Comparison of ENCODE assay signal across 12 cellular contexts in genomic region chr2:238169708-238170251, GRCh38. TPM values are rescaled to one million over a fixed set of nuclear protein-coding genes. Genes with fewer than 3 reads are reported as not detected.
DNase-seq lines count a peak whose midpoint lies in the region; ATAC-seq, FAIRE-seq and TF ChIP-seq lines count a peak whose summit lies in the region.
"Had no signal": no experiment of that assay in that cellular context is flagged by ENCODE, and none has a peak within 500 bp of the region (broad histone marks: within the 10 kb centered on the region; RNA-seq: fewer than 3 reads in every experiment).

No MANE protein-coding gene starts in this region.

- H3K4me1 ChIP-seq in kidney (ENCODE audit: control insufficient read depth in 1 of 2, insufficient read depth in 1 of 2, low read depth in 1 of 2, low read length in 2 of 2): peaks cover 8 to 11% of the 10 kb centered on the region in 2 donors

- H3K9me3 Mint-ChIP-seq in activated naive CD4-positive, alpha-beta T cell treated with anti-CD3 and anti-CD28 coated beads for 36 hours: no peaks in the 10 kb centered on the region
- H3K9me3 Mint-ChIP-seq in activated T-helper 2 cell treated with anti-CD3 and anti-CD28 coated beads, Interferon-gamma antibody, Interleukin-2, Interleukin-4, amounts not matched to agents 10 μg/mL and 5 μg/mL and 100 μg/mL, durations not matched to agents 14 hours and 24 hours and 36 hours: no peaks in the 10 kb centered on the region
- H3K9me3 Mint-ChIP-seq: central memory CD8-positive, alpha-beta T cell had no signal

- in situ Hi-C loops in astrocyte of the cerebellum (cut with HindIII; ENCODE audit: low sequenced_read_pairs): no loop called here

- DNase-seq in activated naive CD4-positive, alpha-beta T cell treated with anti-CD3 and anti-CD28 coated beads for 36 hours: no peak
- DNase-seq in activated naive CD4-positive, alpha-beta T cell (lab: John Stamatoyannopoulos, UW): no peak
- DNase-seq in astrocyte of the cerebellum (ENCODE audit: low read depth) (peak; percentile 80), kidney (peak; percentile 90), ureter (ENCODE audit: low spot score) (peak; percentile 73), posterior vena cava (ENCODE audit: low spot score) (no peak)
- DNase-seq in activated T-helper 2 cell treated with anti-CD3 and anti-CD28 coated beads, Interferon-gamma antibody, Interleukin-2, Interleukin-4, amounts not matched to agents 10 μg/mL and 5 μg/mL and 100 μg/mL, durations not matched to agents 14 hours and 24 hours and 36 hours (ENCODE audit: low spot score): no peak
- DNase-seq: DND-41; stimulated activated CD4-positive, alpha-beta T cell treated with anti-CD3 and anti-CD28 coated beads, Interleukin-4, amount 100 ng/mL, for 4 hours had no signal

- H3K36me3 ChIP-seq in kidney (ENCODE audit: control insufficient read depth in 1 of 2, insufficient read depth in 2 of 2, low read length in 2 of 2): peaks cover 22 to 47% of the 10 kb centered on the region in 2 donors

- intact Hi-C loops in activated naive CD4-positive, alpha-beta T cell treated with anti-CD3 and anti-CD28 coated beads for 36 hours (cut with micrococcal nuclease): no loop called here
- intact Hi-C loops in kidney (cut with DNase I): no loop called here
- intact Hi-C loops in activated T-helper 2 cell treated with anti-CD3 and anti-CD28 coated beads, Interferon-gamma antibody, Interleukin-2, Interleukin-4, amounts not matched to agents 10 μg/mL and 5 μg/mL and 100 μg/mL, durations not matched to agents 14 hours and 24 hours and 36 hours (cut with micrococcal nuclease): no loop called here
- intact Hi-C loops in posterior vena cava (cut with DNase I): no loop called here

- H3K27ac ChIP-seq in kidney (ENCODE audit: low read depth in 2 of 2, low read length in 2 of 2): peak overlapping the region in 1 of 2 donors; percentile 52
- H3K27ac ChIP-seq: KMS-11 had no signal

- CTCF ChIA-PET in activated naive CD4-positive, alpha-beta T cell treated with anti-CD3 and anti-CD28 coated beads for 36 hours (lab: Charles Lee): no interaction called here

- no peak for ATAC-seq in GM21786 (IDR thresholded peaks at IDR 0.05; ENCODE audit: unreplicated experiment)

- TF ChIP-seq CTCF in astrocyte of the cerebellum (IDR thresholded peaks at IDR 0.05; ENCODE audit: low read depth, low read length, missing control alignments): no peak
- no peak for TF ChIP-seq CTCF in kidney (IDR thresholded peaks at IDR 0.05; ENCODE audit: borderline replicate concordance, extremely low read depth, insufficient read depth)

- peaks cover 20% of the 10 kb centered on the region for H3K36me3 Mint-ChIP-seq in activated naive CD4-positive, alpha-beta T cell treated with anti-CD3 and anti-CD28 coated beads for 36 hours (ENCODE audit: low read depth)
- H3K36me3 Mint-ChIP-seq in activated T-helper 2 cell treated with anti-CD3 and anti-CD28 coated beads, Interferon-gamma antibody, Interleukin-2, Interleukin-4, amounts not matched to agents 10 μg/mL and 5 μg/mL and 100 μg/mL, durations not matched to agents 14 hours and 24 hours and 36 hours (ENCODE audit: low read depth): peaks cover 53% of the 10 kb centered on the region

- peak overlapping the region; percentile 51 for H3K27ac Mint-ChIP-seq in activated naive CD4-positive, alpha-beta T cell treated with anti-CD3 and anti-CD28 coated beads for 36 hours
- H3K27ac Mint-ChIP-seq in activated T-helper 2 cell treated with anti-CD3 and anti-CD28 coated beads, Interferon-gamma antibody, Interleukin-2, Interleukin-4, amounts not matched to agents 10 μg/mL and 5 μg/mL and 100 μg/mL, durations not matched to agents 14 hours and 24 hours and 36 hours: no peak overlapping the region

- H3K9ac ChIP-seq in kidney (ENCODE audit: low read length in 2 of 2): no peak overlapping the region
- H3K9ac ChIP-seq: KMS-11 had no signal

- no peak for FAIRE-seq in kidney (lab: Jason Lieb, UNC)

- H3K4me3 Mint-ChIP-seq in activated naive CD4-positive, alpha-beta T cell treated with anti-CD3 and anti-CD28 coated beads for 36 hours: no peak overlapping the region
- H3K4me3 Mint-ChIP-seq in activated T-helper 2 cell treated with anti-CD3 and anti-CD28 coated beads, Interferon-gamma antibody, Interleukin-2, Interleukin-4, amounts not matched to agents 10 μg/mL and 5 μg/mL and 100 μg/mL, durations not matched to agents 14 hours and 24 hours and 36 hours (ENCODE audit: low read depth): no peak overlapping the region
- H3K4me3 Mint-ChIP-seq: central memory CD8-positive, alpha-beta T cell had no signal

- H3K27me3 Mint-ChIP-seq in activated naive CD4-positive, alpha-beta T cell treated with anti-CD3 and anti-CD28 coated beads for 36 hours (ENCODE audit: low read depth): peaks cover 4% of the 10 kb centered on the region
- H3K27me3 Mint-ChIP-seq in activated T-helper 2 cell treated with anti-CD3 and anti-CD28 coated beads, Interferon-gamma antibody, Interleukin-2, Interleukin-4, amounts not matched to agents 10 μg/mL and 5 μg/mL and 100 μg/mL, durations not matched to agents 14 hours and 24 hours and 36 hours (ENCODE audit: low read depth): peaks cover 5% of the 10 kb centered on the region

- H3K4me3 ChIP-seq in astrocyte of the cerebellum (ENCODE audit: low read depth, low read length) (no peak overlapping the region), kidney (ENCODE audit: low read length in 2 of 2) (no peak overlapping the region)

- H3K9me3 ChIP-seq in kidney (ENCODE audit: control insufficient read depth in 1 of 2, low read length in 2 of 2): no peaks in the 10 kb centered on the region

- peaks cover 4% of the 10 kb centered on the region for H3K4me1 Mint-ChIP-seq in activated naive CD4-positive, alpha-beta T cell treated with anti-CD3 and anti-CD28 coated beads for 36 hours (ENCODE audit: low read depth)
- peaks cover 2% of the 10 kb centered on the region for H3K4me1 Mint-ChIP-seq in activated T-helper 2 cell treated with anti-CD3 and anti-CD28 coated beads, Interferon-gamma antibody, Interleukin-2, Interleukin-4, amounts not matched to agents 10 μg/mL and 5 μg/mL and 100 μg/mL, durations not matched to agents 14 hours and 24 hours and 36 hours (ENCODE audit: low read depth)
- H3K4me1 Mint-ChIP-seq: central memory CD8-positive, alpha-beta T cell had no signal

RNA-seq across cellular contexts. Expression of gene ERFE, which starts 11.0 kb away (rescaled TPM):
- total RNA-seq in activated naive CD4-positive, alpha-beta T cell treated with anti-CD3 and anti-CD28 coated beads for 36 hours: under 1 TPM in 1 of 2 experiments, not detected in 1; 0.40 TPM
- total RNA-seq in kidney (61.4 TPM), ureter (1.8 TPM), posterior vena cava (1 to 10 TPM in 1 of 2 donors, under 1 TPM in 1; 0.79 to 2.3 TPM)
- 1.6 TPM for polyA plus RNA-seq in kidney (ENCODE audit: insufficient read depth, low read depth, low replicate concordance)
- 0.46 and 1.1 TPM in 2 replicates for total RNA-seq in activated T-helper 2 cell treated with anti-CD3 and anti-CD28 coated beads, Interferon-gamma antibody, Interleukin-2, Interleukin-4, amounts not matched to agents 10 μg/mL and 5 μg/mL and 100 μg/mL, durations not matched to agents 14 hours and 24 hours and 36 hours

RNA-seq across cellular contexts. Expression of gene KLHL30, which starts 31.3 kb away (rescaled TPM):
- not detected for total RNA-seq in activated naive CD4-positive, alpha-beta T cell treated with anti-CD3 and anti-CD28 coated beads for 36 hours
- total RNA-seq in kidney: 5.7 TPM
- 0.24 TPM for polyA plus RNA-seq in kidney (ENCODE audit: insufficient read depth, low read depth, low replicate concordance)
- 2.2 TPM for total RNA-seq in ureter
- total RNA-seq in activated T-helper 2 cell treated with anti-CD3 and anti-CD28 coated beads, Interferon-gamma antibody, Interleukin-2, Interleukin-4, amounts not matched to agents 10 μg/mL and 5 μg/mL and 100 μg/mL, durations not matched to agents 14 hours and 24 hours and 36 hours: not detected in 2 replicates
- 10 to 100 TPM in 1 of 2 donors, 1 to 10 TPM in 1; 9.6 to 10.7 TPM for total RNA-seq in posterior vena cava

RNA-seq across cellular contexts. Expression of gene ILKAP, which starts 33.7 kb away (rescaled TPM):
- total RNA-seq in activated naive CD4-positive, alpha-beta T cell treated with anti-CD3 and anti-CD28 coated beads for 36 hours: 10 to 100 TPM; 46.6 to 46.7 TPM
- total RNA-seq in kidney (47.7 TPM), ureter (67.4 TPM), posterior vena cava (10 to 100 TPM; 32.2 to 34.9 TPM)
- polyA plus RNA-seq in kidney (ENCODE audit: insufficient read depth, low read depth, low replicate concordance): 38.4 TPM
- 67.1 and 71.3 TPM in 2 replicates for total RNA-seq in activated T-helper 2 cell treated with anti-CD3 and anti-CD28 coated beads, Interferon-gamma antibody, Interleukin-2, Interleukin-4, amounts not matched to agents 10 μg/mL and 5 μg/mL and 100 μg/mL, durations not matched to agents 14 hours and 24 hours and 36 hours

Comparison
In these comparisons a context has a peak if more than half of its experiments do, and no peak if none do; other contexts are left out.
1. DNase-seq: peak in astrocyte of the cerebellum (single experiment), kidney (single experiment) and ureter (single experiment); none in activated naive CD4-positive, alpha-beta T cell treated with anti-CD3 and anti-CD28 coated beads for 36 hours (single experiment), activated naive CD4-positive, alpha-beta T cell (0 of 4), activated T-helper 2 cell treated with anti-CD3 and anti-CD28 coated beads, Interferon-gamma antibody, Interleukin-2, Interleukin-4, amounts not matched to agents 10 μg/mL and 5 μg/mL and 100 μg/mL, durations not matched to agents 14 hours and 24 hours and 36 hours (single experiment) and posterior vena cava (single experiment).
2. RNA of gene ERFE, which starts 11.0 kb away (total RNA-seq): 61.4 TPM in kidney (single experiment); 0.79 to 2.3 TPM in posterior vena cava, 1.8 TPM in ureter (single experiment), 0.46 to 1.1 TPM in activated T-helper 2 cell treated with anti-CD3 and anti-CD28 coated beads, Interferon-gamma antibody, Interleukin-2, Interleukin-4, amounts not matched to agents 10 μg/mL and 5 μg/mL and 100 μg/mL, durations not matched to agents 14 hours and 24 hours and 36 hours and 0.40 TPM in activated naive CD4-positive, alpha-beta T cell treated with anti-CD3 and anti-CD28 coated beads for 36 hours; every median in the first group is over 10 times any median in the second.